Comparison of ENCODE assay signal across 11 cellular contexts in genomic region chr4:86965019-86965976, GRCh38. TPM values are rescaled to one million over a fixed set of nuclear protein-coding genes. Genes with fewer than 3 reads are reported as not detected.
DNase-seq lines count a peak whose midpoint lies in the region; ATAC-seq and TF ChIP-seq lines count a peak whose summit lies in the region.
"Had no signal": no experiment of that assay in that cellular context is flagged by ENCODE, and none has a peak within 500 bp of the region (broad histone marks: within the 10 kb centered on the region; RNA-seq: fewer than 3 reads in every experiment).

No MANE protein-coding gene starts in this region.

- no peaks in the 10 kb centered on the region for H3K9me3 ChIP-seq in SK-N-SH
- H3K9me3 ChIP-seq in PC-3 (ENCODE audit: low read length) = no peaks in the 10 kb centered on the region

- TF ChIP-seq CTCF in KMS-11 (conservative IDR thresholded peaks at IDR 0.05; ENCODE audit: low read depth, low read length) = no peak
- no peak for TF ChIP-seq CTCF in SK-N-SH (IDR thresholded peaks at IDR 0.05)
- no peak for TF ChIP-seq CTCF in PC-3 (conservative IDR thresholded peaks at IDR 0.05; ENCODE audit: low read depth, low read length)

- TF ChIP-seq EP300 in SK-N-SH (IDR thresholded peaks at IDR 0.05; ENCODE audit: borderline replicate concordance in 1 of 2, low read depth in 1 of 2, low read length in 1 of 2) = no peak

- intact Hi-C loops in PC-3 (cut with micrococcal nuclease) = no loop called here

- ATAC-seq in GM19023 (IDR thresholded peaks at IDR 0.05; ENCODE audit: unreplicated experiment) (peak; percentile 48), HG02763 (IDR thresholded peaks at IDR 0.05; ENCODE audit: unreplicated experiment) (peak; percentile 52), PC-3 (no peak)
- ATAC-seq: Right ventricle myocardium inferior had no signal

- peak overlapping the region; percentile 73 for H3K4me2 ChIP-seq in KMS-11
- no peak overlapping the region for H3K4me2 ChIP-seq in SK-N-SH
- H3K4me2 ChIP-seq in PC-3 (ENCODE audit: low read length) = no peak overlapping the region

- H3K9me2 ChIP-seq in SK-N-SH (no peaks in the 10 kb centered on the region), PC-3 (replicated peaks; ENCODE audit: low read length) (no peaks in the 10 kb centered on the region)

- H4K20me1 ChIP-seq in KMS-11 (ENCODE audit: insufficient read depth) (no peaks in the 10 kb centered on the region), SK-N-SH (ENCODE audit: insufficient read depth) (no peaks in the 10 kb centered on the region), PC-3 (ENCODE audit: low read length) (no peaks in the 10 kb centered on the region)

- H3K9ac ChIP-seq in KMS-11 (no peak overlapping the region), SK-N-SH (no peak overlapping the region), PC-3 (ENCODE audit: low read length) (no peak overlapping the region)

- peak; percentile 20 to 23 for DNase-seq in AML-193 (lab: John Stamatoyannopoulos, UW)
- no peak for DNase-seq in SK-N-SH
- DNase-seq in NCI-H345 (lab: John Stamatoyannopoulos, UW) = no peak
- no peak for DNase-seq in PC-3
- DNase-seq in stimulated activated CD4-positive, alpha-beta T cell treated with anti-CD3 and anti-CD28 coated beads, Interleukin-12 subunit alpha, Interleukin-12 subunit beta, amount 100 ng/mL, for 4 hours = no peak
- DNase-seq: activated CD4-positive, alpha-beta memory T cell treated with anti-CD3 and anti-CD28 coated beads for 36 hours; NCI-H187 treated with DMSO at 0.1 percent for 48 hours had no signal

- H3K4me1 ChIP-seq in KMS-11 (ENCODE audit: low read depth, poor library complexity, severe bottlenecking) (peaks cover 81% of the 10 kb centered on the region), SK-N-SH (ENCODE audit: control insufficient read depth in 1 of 2, insufficient read depth in 2 of 2, low read depth in 1 of 2, low read length in 1 of 2) (no peaks in the 10 kb centered on the region; a peak in 2 of 4 replicates), PC-3 (ENCODE audit: insufficient read depth, low read length) (peaks cover 8% of the 10 kb centered on the region)

- no peak for TF ChIP-seq RAD21 in SK-N-SH (IDR thresholded peaks at IDR 0.05; ENCODE audit: low read length)

- H3K36me3 ChIP-seq in KMS-11 (ENCODE audit: insufficient read depth) (no peaks in the 10 kb centered on the region; the same call in 1 of the 2 replicates), SK-N-SH (replicated peaks in 1 of 2; ENCODE audit: control insufficient read depth in 1 of 2, insufficient read depth in 2 of 2, low read length in 1 of 2) (no peaks in the 10 kb centered on the region), PC-3 (ENCODE audit: low read depth, low read length) (no peaks in the 10 kb centered on the region)

- H3K79me2 ChIP-seq in KMS-11 (ENCODE audit: insufficient read depth, low read depth) (peaks cover 85% of the 10 kb centered on the region), SK-N-SH (ENCODE audit: insufficient read depth) (no peaks in the 10 kb centered on the region), PC-3 (ENCODE audit: low read length) (0 out of 2 replicates have a peak, but pooled peaks cover 3% of the 10 kb centered on the region)

- H3F3A ChIP-seq in SK-N-SH (replicated peaks; ENCODE audit: insufficient read depth) = no peaks in the 10 kb centered on the region
- no peaks in the 10 kb centered on the region for H3F3A ChIP-seq in PC-3 (ENCODE audit: low read length, unreplicated experiment)

- 92% methylated on average over 3 of the region's 3 CpGs for WGBS in SK-N-SH (ENCODE audit: low lambda C conversion rate)

- H3K27me3 ChIP-seq in KMS-11 (ENCODE audit: insufficient read depth, low read depth) = no peaks in the 10 kb centered on the region
- H3K27me3 ChIP-seq in SK-N-SH (ENCODE audit: insufficient read depth) = no peaks in the 10 kb centered on the region
- H3K27me3 ChIP-seq in PC-3 (ENCODE audit: low read length) = no peaks in the 10 kb centered on the region

- CTCF ChIA-PET in SK-N-SH (lab: Yijun Ruan, JAX) = no interaction called here
- CTCF ChIA-PET in PC-3 (lab: Charles Lee) = no interaction called here

- H3K27ac ChIP-seq in KMS-11 = peak overlapping the region; percentile 3; the same call in 1 of the 2 replicates
- no peak overlapping the region for H3K27ac ChIP-seq in SK-N-SH (ENCODE audit: low read depth in 2 of 2, low read length in 1 of 2)
- no peak overlapping the region for H3K27ac ChIP-seq in PC-3 (ENCODE audit: low read length)

- BruUV-seq in PC-3 (replicated peaks; lab: Mats Ljungman, UMichigan) = no TSS peak

- POLR2A ChIA-PET in SK-N-SH (lab: Yijun Ruan, JAX) = no interaction called here
- POLR2A ChIA-PET in PC-3 (lab: Charles Lee; ENCODE audit: unreplicated experiment) = no interaction called here

- H3K4me3 ChIP-seq in KMS-11 (IDR thresholded peaks at IDR 0.05; ENCODE audit: insufficient read depth, low read depth, low read length) (no peak overlapping the region), SK-N-SH (ENCODE audit: low read depth in 2 of 2, low read length in 1 of 2) (no peak overlapping the region), PC-3 (ENCODE audit: low read length) (no peak overlapping the region)

- H2AFZ ChIP-seq in KMS-11 (ENCODE audit: low read depth) (no peak overlapping the region), SK-N-SH (ENCODE audit: low read depth) (no peak overlapping the region), PC-3 (ENCODE audit: low read length) (no peak overlapping the region)

TF ChIP-seq in SK-N-SH, 30 proteins besides CTCF, POLR2A, EP300 and RAD21:
- TF ChIP-seq FOXJ3 (CRISPR knock-in tag; IDR thresholded peaks at IDR 0.05) (no peak), RXRA (IDR thresholded peaks at IDR 0.05; ENCODE audit: borderline replicate concordance, low read depth) (no peak), YY1 (IDR thresholded peaks at IDR 0.05; ENCODE audit: low read depth) (no peak)

RNA-seq across cellular contexts. Expression of gene AFF1, which starts 30.5 kb away (rescaled TPM):
- 2.2 and 2.7 TPM in 2 replicates for polyA plus RNA-seq in SK-N-SH (2012; rRNA removed)
- polyA plus RNA-seq in SK-N-SH (2012; cell fraction: cytosol; rRNA removed) = 3.4 and 3.8 TPM in 2 replicates
- 8.8 and 9.5 TPM in 2 replicates for polyA plus RNA-seq in SK-N-SH (2012; cell fraction: nucleus; rRNA removed)
- 8.1 and 9.4 TPM in 2 replicates for total RNA-seq in PC-3 (2014; rRNA removed)

Comparison
In these comparisons a context has a peak if more than half of its experiments do, and no peak if none do; other contexts are left out.
1. DNase-seq: peak in AML-193 (2 of 2); none in SK-N-SH (single experiment), NCI-H345 (single experiment), PC-3 (single experiment) and stimulated activated CD4-positive, alpha-beta T cell treated with anti-CD3 and anti-CD28 coated beads, Interleukin-12 subunit alpha, Interleukin-12 subunit beta, amount 100 ng/mL, for 4 hours (single experiment).